Comparison of ENCODE assay signal across 23 cellular contexts in the genomic region with DNA sequence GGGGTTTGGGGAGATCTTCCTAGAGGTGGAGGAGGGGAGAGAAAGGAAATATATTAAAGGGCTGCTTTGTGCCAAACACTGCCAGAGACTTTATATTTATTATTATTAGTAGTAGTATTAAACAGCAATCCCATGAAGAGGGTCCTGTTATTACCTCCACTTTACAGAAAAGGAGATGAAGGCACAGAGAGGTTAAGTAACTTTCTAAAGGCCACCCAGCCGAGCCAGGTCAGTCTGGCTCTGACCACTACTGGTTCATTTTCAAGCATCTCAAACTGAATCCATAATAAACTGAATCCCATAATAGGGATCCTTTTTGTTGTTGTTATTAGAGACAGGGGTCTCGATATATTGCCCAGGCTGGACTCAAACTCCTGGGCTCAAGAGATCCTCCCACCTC. TPM values are rescaled to one million over a fixed set of nuclear protein-coding genes. Genes with fewer than 3 reads are reported as not detected.
DNase-seq lines count a peak whose midpoint lies in the region; ATAC-seq and TF ChIP-seq lines count a peak whose summit lies in the region.
"Had no signal": no experiment of that assay in that cellular context is flagged by ENCODE, and none has a peak within 500 bp of the region (broad histone marks: within the 10 kb centered on the region; RNA-seq: fewer than 3 reads in every experiment).

No MANE protein-coding gene starts in this region.

- no peaks in the 10 kb centered on the region for H3K36me3 Mint-ChIP-seq in CD4-positive, CD25-positive, alpha-beta regulatory T cell
- H3K36me3 Mint-ChIP-seq in stimulated activated memory B cell treated with anti-CD40 and anti-IgM and Interleukin-4, amounts not matched to agents 10 μg/mL and 1 μg/mL and 100 μg/mL, for 72 hours, result no peaks in the 10 kb centered on the region
- H3K36me3 Mint-ChIP-seq: CD4-positive, alpha-beta memory T cell had no signal

- in situ Hi-C loops in G401 (cut with HindIII; ENCODE audit: low sequenced_read_pairs), result no loop called here

- H3K9me3 Mint-ChIP-seq in CD4-positive, CD25-positive, alpha-beta regulatory T cell, result no peaks in the 10 kb centered on the region
- no peaks in the 10 kb centered on the region for H3K9me3 Mint-ChIP-seq in stimulated activated memory B cell treated with anti-CD40 and anti-IgM and Interleukin-4, amounts not matched to agents 10 μg/mL and 1 μg/mL and 100 μg/mL, for 72 hours
- H3K9me3 Mint-ChIP-seq: activated CD4-positive, alpha-beta T cell treated with anti-CD3 and anti-CD28 coated beads, Interleukin-2, amount 10 ng/mL, durations not matched to agents 24 days and 14 days; activated T-cell treated with anti-CD3 and anti-CD28 coated beads, Interleukin-2, amount 50 U/mL, for 72 hours; CD4-positive, alpha-beta memory T cell; T-helper 1 cell treated with Interleukin-12 subunit alpha and Interleukin-12 subunit beta and Interleukin-4 antibody, amounts not matched to agents 30 μg/mL and 1 μg/mL, for 36 hours had no signal

- H3K27ac Mint-ChIP-seq in CD4-positive, CD25-positive, alpha-beta regulatory T cell, result peak overlapping the region in 2 of 3 donors; percentile 83 to 88
- peak overlapping the region; percentile 32 for H3K27ac Mint-ChIP-seq in stimulated activated memory B cell treated with anti-CD40 and anti-IgM and Interleukin-4, amounts not matched to agents 10 μg/mL and 1 μg/mL and 100 μg/mL, for 72 hours
- H3K27ac Mint-ChIP-seq: activated CD4-positive, alpha-beta T cell treated with anti-CD3 and anti-CD28 coated beads, Interleukin-2, amount 10 ng/mL, durations not matched to agents 24 days and 14 days; activated T-cell treated with anti-CD3 and anti-CD28 coated beads, Interleukin-2, amount 50 U/mL, for 72 hours; T-helper 1 cell treated with Interleukin-12 subunit alpha and Interleukin-12 subunit beta and Interleukin-4 antibody, amounts not matched to agents 30 μg/mL and 1 μg/mL, for 36 hours had no signal

- peaks cover 0 to 24% (median 4%) of the 10 kb centered on the region in 4 donors for H3K4me1 Mint-ChIP-seq in CD4-positive, CD25-positive, alpha-beta regulatory T cell
- H3K4me1 Mint-ChIP-seq in stimulated activated memory B cell treated with anti-CD40 and anti-IgM and Interleukin-4, amounts not matched to agents 10 μg/mL and 1 μg/mL and 100 μg/mL, for 72 hours, result peaks cover 28% of the 10 kb centered on the region

- peaks cover 16% of the 10 kb centered on the region for H3K27me3 Mint-ChIP-seq in CD4-positive, CD25-positive, alpha-beta regulatory T cell
- no peaks in the 10 kb centered on the region for H3K27me3 Mint-ChIP-seq in stimulated activated memory B cell treated with anti-CD40 and anti-IgM and Interleukin-4, amounts not matched to agents 10 μg/mL and 1 μg/mL and 100 μg/mL, for 72 hours
- H3K27me3 Mint-ChIP-seq: CD4-positive, alpha-beta memory T cell had no signal

- no peak overlapping the region for H3K27ac ChIP-seq in CD4-positive, CD25-positive, alpha-beta regulatory T cell (ENCODE audit: insufficient read depth, low read length, poor library complexity, severe bottlenecking)
- H3K27ac ChIP-seq in VCaP, result peak overlapping the region; percentile 29
- peak overlapping the region; percentile 77 for H3K27ac ChIP-seq in lower lobe of right lung
- H3K27ac ChIP-seq: spleen, thoracic aorta had no signal

- intact Hi-C loops in lower lobe of right lung (cut with DNase I), result no loop called here

- no peaks in the 10 kb centered on the region for H3K27me3 ChIP-seq in CD4-positive, CD25-positive, alpha-beta regulatory T cell (ENCODE audit: control insufficient read depth, insufficient read depth, low read length)
- no peaks in the 10 kb centered on the region for H3K27me3 ChIP-seq in lower lobe of right lung (ENCODE audit: low read depth)
- H3K27me3 ChIP-seq: spleen had no signal

- TF ChIP-seq CTCF in VCaP (conservative IDR thresholded peaks at IDR 0.05), result no peak
- no peak for TF ChIP-seq CTCF in lower lobe of right lung (IDR thresholded peaks at IDR 0.05)

- no peaks in the 10 kb centered on the region for H3K9me3 ChIP-seq in CD4-positive, CD25-positive, alpha-beta regulatory T cell (ENCODE audit: control insufficient read depth in 2 of 2, low read length in 2 of 2)
- no peaks in the 10 kb centered on the region for H3K9me3 ChIP-seq in lower lobe of right lung
- H3K9me3 ChIP-seq: spleen, thoracic aorta had no signal

- no peak for ATAC-seq in CD4-positive, CD25-positive, alpha-beta regulatory T cell (ENCODE audit: low read depth in 2 of 2)
- ATAC-seq in lower lobe of right lung, result no peak
- no peak for ATAC-seq in stimulated activated memory B cell treated with anti-CD40 and anti-IgM and Interleukin-4, amounts not matched to agents 10 μg/mL and 1 μg/mL and 100 μg/mL, for 72 hours
- ATAC-seq: activated T-cell treated with anti-CD3 and anti-CD28 coated beads, Interleukin-2, amount 50 U/mL, for 72 hours had no signal

- H3K4me3 Mint-ChIP-seq in CD4-positive, CD25-positive, alpha-beta regulatory T cell, result no peak overlapping the region
- no peak overlapping the region for H3K4me3 Mint-ChIP-seq in stimulated activated memory B cell treated with anti-CD40 and anti-IgM and Interleukin-4, amounts not matched to agents 10 μg/mL and 1 μg/mL and 100 μg/mL, for 72 hours
- H3K4me3 Mint-ChIP-seq: activated CD4-positive, alpha-beta T cell treated with anti-CD3 and anti-CD28 coated beads, Interleukin-2, amount 10 ng/mL, durations not matched to agents 24 days and 14 days; activated T-cell treated with anti-CD3 and anti-CD28 coated beads, Interleukin-2, amount 50 U/mL, for 72 hours; CD4-positive, alpha-beta memory T cell; T-helper 1 cell treated with Interleukin-12 subunit alpha and Interleukin-12 subunit beta and Interleukin-4 antibody, amounts not matched to agents 30 μg/mL and 1 μg/mL, for 36 hours had no signal

- no peak for DNase-seq in CD4-positive, CD25-positive, alpha-beta regulatory T cell
- DNase-seq in lower lobe of right lung (no peak), G401 (ENCODE audit: low spot score) (no peak), occipital lobe (lab: John Stamatoyannopoulos, UW) (no peak), NCI-H187 treated with DMSO at 0.1 percent for 48 hours (lab: John Stamatoyannopoulos, UW) (no peak), T-helper 1 cell (no peak)
- DNase-seq: activated CD4-positive, alpha-beta T cell treated with anti-CD3 and anti-CD28 coated beads, Interleukin-2, amount 10 ng/mL, durations not matched to agents 24 days and 14 days; activated naive CD4-positive, alpha-beta T cell treated with Interleukin-2 at 50 U/mL for 16 hours; activated T-cell treated with anti-CD3 and anti-CD28 coated beads, Interleukin-2, amount 50 U/mL, for 72 hours; amniotic stem cell; NCI-H1436 treated with DMSO at 0.1 percent for 48 hours; NCI-H524 treated with DMSO at 0.1 percent for 48 hours; stimulated activated CD4-positive, alpha-beta T cell treated with anti-CD3 and anti-CD28 coated beads, Interleukin-4, amount 100 ng/mL, for 24 hours; stimulated activated naive CD4-positive, alpha-beta T cell treated with Interleukin-2 at 50 U/mL for 16 hours had no signal

- no peaks in the 10 kb centered on the region for H3K36me3 ChIP-seq in CD4-positive, CD25-positive, alpha-beta regulatory T cell (ENCODE audit: control insufficient read depth, insufficient read depth, low read length)
- no peaks in the 10 kb centered on the region for H3K36me3 ChIP-seq in lower lobe of right lung
- H3K36me3 ChIP-seq: spleen, thoracic aorta had no signal

- H3K4me3 ChIP-seq in CD4-positive, CD25-positive, alpha-beta regulatory T cell (ENCODE audit: low read depth, low read length), result no peak overlapping the region
- H3K4me3 ChIP-seq in lower lobe of right lung, result no peak overlapping the region
- H3K4me3 ChIP-seq: lung, spleen, thoracic aorta had no signal

- H3K4me1 ChIP-seq in CD4-positive, CD25-positive, alpha-beta regulatory T cell (ENCODE audit: control insufficient read depth, insufficient read depth, low read length, poor library complexity, severe bottlenecking), result no peaks in the 10 kb centered on the region
- peaks cover 4% of the 10 kb centered on the region for H3K4me1 ChIP-seq in lower lobe of right lung

RNA-seq across cellular contexts. Expression of a gene that starts 12.6 kb away (rescaled TPM):
- total RNA-seq in CD4-positive, CD25-positive, alpha-beta regulatory T cell, result not detected
- under 1 TPM in 1 of 4 donors, not detected in 3; 0.34 TPM for polyA plus RNA-seq in CD4-positive, CD25-positive, alpha-beta regulatory T cell
- total RNA-seq in lower lobe of right lung (9.2 TPM), occipital lobe (under 0.01 TPM)
- total RNA-seq in G401 (2014; rRNA removed; shearing (Covaris generic)), result not detected in 2 replicates
- total RNA-seq: activated CD4-positive, alpha-beta T cell treated with anti-CD3 and anti-CD28 coated beads, Interleukin-2, amount 10 ng/mL, durations not matched to agents 24 days and 14 days; CD4-positive, alpha-beta memory T cell; myocyte; SK-MEL-5 had no signal
